27 cellular contexts compared by ENCODE assay signal in genomic region chr4:8547912-8548730, GRCh38. TPM values are rescaled to one million over a fixed set of nuclear protein-coding genes. Genes with fewer than 3 reads are reported as not detected.
DNase-seq lines count a peak whose midpoint lies in the region; ATAC-seq, FAIRE-seq and TF ChIP-seq lines count a peak whose summit lies in the region.
"Had no signal": no experiment of that assay in that cellular context is flagged by ENCODE, and none has a peak within 500 bp of the region (broad histone marks: within the 10 kb centered on the region; RNA-seq: fewer than 3 reads in every experiment).

No MANE protein-coding gene starts in this region.

- intact Hi-C loops in kidney (cut with DNase I) = no loop called here

- H3K36me3 ChIP-seq in SK-N-SH (replicated peaks in 1 of 2; ENCODE audit: control insufficient read depth in 1 of 2, insufficient read depth in 2 of 2, low read length in 1 of 2) (no peaks in the 10 kb centered on the region), kidney (ENCODE audit: control insufficient read depth in 1 of 2, insufficient read depth in 2 of 2, low read length in 2 of 2) (no peaks in the 10 kb centered on the region)
- H3K36me3 ChIP-seq: BE2C, heart left ventricle, pancreas, right lobe of liver, WERI-Rb-1 had no signal

- ATAC-seq in SK-N-SH treated with all-trans-retinoic acid at 6 μM for 48 hours (no peak), GM18517 (IDR thresholded peaks at IDR 0.05; ENCODE audit: unreplicated experiment) (no peak)
- no peak for ATAC-seq in activated T-helper 17 cell treated with anti-CD3 and anti-CD28 coated beads, Interleukin-2, amount 50 U/mL, for 72 hours (replicated peaks)
- no peak for ATAC-seq in activated CD8-positive, alpha-beta T cell treated with anti-CD3 and anti-CD28 coated beads, Interleukin-2, amount 10 ng/mL, durations not matched to agents 7 days and 5 days
- ATAC-seq: heart left ventricle; right lobe of liver; stimulated activated naive B cell treated with anti-CD40 and anti-IgM and Interleukin-4, amounts not matched to agents 10 μg/mL and 1 μg/mL and 100 μg/mL, for 72 hours had no signal

- H2AFZ ChIP-seq in SK-N-SH (ENCODE audit: low read depth) = no peak overlapping the region

- H3F3A ChIP-seq in SK-N-SH (replicated peaks; ENCODE audit: insufficient read depth) = no peaks in the 10 kb centered on the region

- POLR2A ChIA-PET in SK-N-SH (lab: Yijun Ruan, JAX) = no interaction called here
- POLR2A ChIA-PET in activated CD8-positive, alpha-beta T cell treated with anti-CD3 and anti-CD28 coated beads, Interleukin-2, amount 10 ng/mL, durations not matched to agents 7 days and 5 days (lab: Charles Lee) = no interaction called here

- H3K4me1 ChIP-seq in SK-N-SH (ENCODE audit: control insufficient read depth in 1 of 2, insufficient read depth in 2 of 2, low read depth in 1 of 2, low read length in 1 of 2) (no peaks in the 10 kb centered on the region), kidney (ENCODE audit: control insufficient read depth in 1 of 2, insufficient read depth in 1 of 2, low read depth in 1 of 2, low read length in 2 of 2) (no peaks in the 10 kb centered on the region)
- H3K4me1 ChIP-seq: BE2C, heart left ventricle, pancreas, right lobe of liver had no signal

- H3K27ac Mint-ChIP-seq in activated T-helper 17 cell treated with anti-CD3 and anti-CD28 coated beads, Interleukin-2, amount 50 U/mL, for 72 hours = peak overlapping the region; percentile 73
- H3K27ac Mint-ChIP-seq in activated CD8-positive, alpha-beta T cell treated with anti-CD3 and anti-CD28 coated beads, Interleukin-2, amount 10 ng/mL, durations not matched to agents 7 days and 5 days = no peak overlapping the region
- H3K27ac Mint-ChIP-seq: IgD-negative memory B cell; stimulated activated naive B cell treated with anti-CD40 and anti-IgM and Interleukin-4, amounts not matched to agents 10 μg/mL and 1 μg/mL and 100 μg/mL, for 72 hours had no signal

- H3K9me3 Mint-ChIP-seq in activated T-helper 17 cell treated with anti-CD3 and anti-CD28 coated beads, Interleukin-2, amount 50 U/mL, for 72 hours = no peaks in the 10 kb centered on the region
- no peaks in the 10 kb centered on the region for H3K9me3 Mint-ChIP-seq in activated CD8-positive, alpha-beta T cell treated with anti-CD3 and anti-CD28 coated beads, Interleukin-2, amount 10 ng/mL, durations not matched to agents 7 days and 5 days (ENCODE audit: insufficient read depth)

- no peak overlapping the region for H3K4me2 ChIP-seq in SK-N-SH

- no peaks in the 10 kb centered on the region for H3K4me1 Mint-ChIP-seq in activated T-helper 17 cell treated with anti-CD3 and anti-CD28 coated beads, Interleukin-2, amount 50 U/mL, for 72 hours
- no peaks in the 10 kb centered on the region for H3K4me1 Mint-ChIP-seq in activated CD8-positive, alpha-beta T cell treated with anti-CD3 and anti-CD28 coated beads, Interleukin-2, amount 10 ng/mL, durations not matched to agents 7 days and 5 days (ENCODE audit: low read depth)
- H3K4me1 Mint-ChIP-seq: IgD-negative memory B cell; stimulated activated naive B cell treated with anti-CD40 and anti-IgM and Interleukin-4, amounts not matched to agents 10 μg/mL and 1 μg/mL and 100 μg/mL, for 72 hours had no signal

- no peak for TF ChIP-seq EP300 in SK-N-SH (IDR thresholded peaks at IDR 0.05; ENCODE audit: borderline replicate concordance in 1 of 2, low read depth in 1 of 2, low read length in 1 of 2)

- H3K79me2 ChIP-seq in SK-N-SH (ENCODE audit: insufficient read depth) = no peaks in the 10 kb centered on the region

- H3K9me3 ChIP-seq in SK-N-SH (no peaks in the 10 kb centered on the region), kidney (ENCODE audit: control insufficient read depth in 1 of 2, low read length in 2 of 2) (no peaks in the 10 kb centered on the region)
- H3K9me3 ChIP-seq: BE2C, heart left ventricle, pancreas, right lobe of liver had no signal

- H4K20me1 ChIP-seq in SK-N-SH (ENCODE audit: insufficient read depth) = no peaks in the 10 kb centered on the region

- no peaks in the 10 kb centered on the region for H3K27me3 ChIP-seq in SK-N-SH (ENCODE audit: insufficient read depth)
- H3K27me3 ChIP-seq: BE2C, pancreas, right lobe of liver had no signal

- H3K27ac ChIP-seq in SK-N-SH (ENCODE audit: low read depth in 2 of 2, low read length in 1 of 2) = no peak overlapping the region
- H3K27ac ChIP-seq in kidney (ENCODE audit: low read depth in 2 of 2, low read length in 2 of 2) = no peak overlapping the region
- H3K27ac ChIP-seq: heart left ventricle, pancreas, right lobe of liver, WERI-Rb-1 had no signal

- H3K9ac ChIP-seq in SK-N-SH = no peak overlapping the region
- no peak overlapping the region for H3K9ac ChIP-seq in kidney (ENCODE audit: low read length in 2 of 2)

- H3K27me3 Mint-ChIP-seq in activated T-helper 17 cell treated with anti-CD3 and anti-CD28 coated beads, Interleukin-2, amount 50 U/mL, for 72 hours = peaks cover 3% of the 10 kb centered on the region
- H3K27me3 Mint-ChIP-seq in activated CD8-positive, alpha-beta T cell treated with anti-CD3 and anti-CD28 coated beads, Interleukin-2, amount 10 ng/mL, durations not matched to agents 7 days and 5 days (ENCODE audit: low read depth) = no peaks in the 10 kb centered on the region
- H3K27me3 Mint-ChIP-seq: IgD-negative memory B cell had no signal

- H3K4me3 Mint-ChIP-seq in activated T-helper 17 cell treated with anti-CD3 and anti-CD28 coated beads, Interleukin-2, amount 50 U/mL, for 72 hours = no peak overlapping the region
- no peak overlapping the region for H3K4me3 Mint-ChIP-seq in activated CD8-positive, alpha-beta T cell treated with anti-CD3 and anti-CD28 coated beads, Interleukin-2, amount 10 ng/mL, durations not matched to agents 7 days and 5 days
- H3K4me3 Mint-ChIP-seq: IgD-negative memory B cell; stimulated activated naive B cell treated with anti-CD40 and anti-IgM and Interleukin-4, amounts not matched to agents 10 μg/mL and 1 μg/mL and 100 μg/mL, for 72 hours had no signal

- TF ChIP-seq RAD21 in SK-N-SH (IDR thresholded peaks at IDR 0.05; ENCODE audit: low read length) = no peak

- FAIRE-seq in kidney (lab: Jason Lieb, UNC) = no peak
- FAIRE-seq: pancreas had no signal

- no peaks in the 10 kb centered on the region for H3K9me2 ChIP-seq in SK-N-SH

- no peak for TF ChIP-seq CTCF in SK-N-SH (IDR thresholded peaks at IDR 0.05)
- TF ChIP-seq CTCF in kidney (IDR thresholded peaks at IDR 0.05; ENCODE audit: borderline replicate concordance, extremely low read depth, insufficient read depth) = no peak

- DNase-seq in SK-N-SH = peak; percentile 20
- DNase-seq in kidney = peak; percentile 63
- no peak for DNase-seq in NCI-H1092 treated with DMSO at 0.1 percent for 48 hours (lab: John Stamatoyannopoulos, UW)
- DNase-seq in activated CD8-positive, alpha-beta T cell treated with anti-CD3 and anti-CD28 coated beads, Interleukin-2, amount 10 ng/mL, durations not matched to agents 7 days and 5 days = no peak
- DNase-seq in SKM-1 (lab: John Stamatoyannopoulos, UW; ENCODE audit: unreplicated experiment) = no peak
- DNase-seq: activated CD4-positive, alpha-beta T cell treated with anti-CD3 and anti-CD28 coated beads, Interleukin-2, amount 50 U/mL, for 4 hours; activated naive CD4-positive, alpha-beta T cell treated with Interleukin-2 at 50 U/mL for 16 hours; activated T-cell treated with anti-CD3 and anti-CD28 coated beads, Interleukin-2, amount 50 U/mL, for 1 hour; BE2C; cerebellar nuclear complex; GF-D8; HCEC 1CT; NCI-H2029 treated with DMSO at 0.1 percent for 48 hours; NCI-H526 treated with DMSO at 0.1 percent for 48 hours; pancreas; right lobe of liver; SHP77 treated with DMSO at 0.1 percent for 48 hours; stimulated activated naive B cell treated with anti-CD40 and anti-IgM and Interleukin-4, amounts not matched to agents 10 μg/mL and 1 μg/mL and 100 μg/mL, for 72 hours; T-helper 2 cell; WERI-Rb-1 had no signal

- WGBS in SK-N-SH (ENCODE audit: low lambda C conversion rate) = 74% methylated on average over 12 of the region's 16 CpGs

- H3K36me3 Mint-ChIP-seq in activated T-helper 17 cell treated with anti-CD3 and anti-CD28 coated beads, Interleukin-2, amount 50 U/mL, for 72 hours (ENCODE audit: low read depth) = no peaks in the 10 kb centered on the region
- no peaks in the 10 kb centered on the region for H3K36me3 Mint-ChIP-seq in activated CD8-positive, alpha-beta T cell treated with anti-CD3 and anti-CD28 coated beads, Interleukin-2, amount 10 ng/mL, durations not matched to agents 7 days and 5 days (ENCODE audit: low read depth)
- H3K36me3 Mint-ChIP-seq: IgD-negative memory B cell had no signal

- H3K4me3 ChIP-seq in SK-N-SH (ENCODE audit: low read depth in 2 of 2, low read length in 1 of 2) = no peak overlapping the region
- no peak overlapping the region for H3K4me3 ChIP-seq in kidney (ENCODE audit: low read length in 2 of 2)
- H3K4me3 ChIP-seq: heart left ventricle, pancreas, right lobe of liver had no signal

- CTCF ChIA-PET in SK-N-SH (lab: Yijun Ruan, JAX) = interaction anchor here (1.1 kb wide), 2 partner anchors 10 to 16 kb away, joined by 3 read pairs; no protein-coding TSS in a partner anchor
- CTCF ChIA-PET in activated CD8-positive, alpha-beta T cell treated with anti-CD3 and anti-CD28 coated beads, Interleukin-2, amount 10 ng/mL, durations not matched to agents 7 days and 5 days (lab: Charles Lee) = no interaction called here

TF ChIP-seq in SK-N-SH, 30 proteins besides CTCF, POLR2A, EP300 and RAD21 (continues in another document):
- TF ChIP-seq TEAD4 (IDR thresholded peaks at IDR 0.05; ENCODE audit: borderline replicate concordance, insufficient read depth) = no peak

TF ChIP-seq in SK-N-SH treated with all-trans-retinoic acid at 6 μM for 48 hours, 23 proteins besides CTCF, POLR2A, EP300 and RAD21 (continues in another document):
- no peak for TF ChIP-seq PPARA (CRISPR knock-in tag; IDR thresholded peaks at IDR 0.05; ENCODE audit: borderline replicate concordance)

RNA-seq across cellular contexts. Expression of gene GPR78, which starts 32.1 kb away (rescaled TPM):
- polyA plus RNA-seq in SK-N-SH (2012; rRNA removed) = not detected in 2 replicates
- not detected in 2 replicates for polyA plus RNA-seq in SK-N-SH (2012; cell fraction: cytosol; rRNA removed)
- polyA plus RNA-seq in SK-N-SH (2012; cell fraction: nucleus; rRNA removed) = not detected in 2 replicates
- not detected for total RNA-seq in activated T-helper 17 cell treated with anti-CD3 and anti-CD28 coated beads, Interleukin-2, amount 50 U/mL, for 72 hours
- total RNA-seq in kidney = not detected
- polyA plus RNA-seq in kidney (ENCODE audit: insufficient read depth, low read depth, low replicate concordance) = not detected
- not detected for total RNA-seq in activated CD8-positive, alpha-beta T cell treated with anti-CD3 and anti-CD28 coated beads, Interleukin-2, amount 10 ng/mL, durations not matched to agents 7 days and 5 days
- total RNA-seq: lower leg skin, pancreas, right lobe of liver had no signal
- polyA plus RNA-seq: aorta, heart left ventricle, IgD-negative memory B cell had no signal

RNA-seq across cellular contexts. Expression of gene CPZ, which starts 44.4 kb away (rescaled TPM):
- not detected in 2 replicates for polyA plus RNA-seq in SK-N-SH (2012; rRNA removed)
- polyA plus RNA-seq in SK-N-SH (2012; cell fraction: cytosol; rRNA removed) = not detected in 2 replicates
- polyA plus RNA-seq in SK-N-SH (2012; cell fraction: nucleus; rRNA removed) = not detected in 2 replicates
- not detected for total RNA-seq in activated T-helper 17 cell treated with anti-CD3 and anti-CD28 coated beads, Interleukin-2, amount 50 U/mL, for 72 hours
- total RNA-seq in kidney = 2.6 TPM
- 1.2 TPM for polyA plus RNA-seq in kidney (ENCODE audit: insufficient read depth, low read depth, low replicate concordance)
- total RNA-seq in activated CD8-positive, alpha-beta T cell treated with anti-CD3 and anti-CD28 coated beads, Interleukin-2, amount 10 ng/mL, durations not matched to agents 7 days and 5 days = under 1 TPM; 0.21 to 0.23 TPM
- polyA plus RNA-seq: IgD-negative memory B cell had no signal

Comparison
In these comparisons a context has a peak if more than half of its experiments do, and no peak if none do; other contexts are left out.
1. DNase-seq: peak in SK-N-SH (single experiment) and kidney (single experiment); none in NCI-H1092 treated with DMSO at 0.1 percent for 48 hours (single experiment), activated CD8-positive, alpha-beta T cell treated with anti-CD3 and anti-CD28 coated beads, Interleukin-2, amount 10 ng/mL, durations not matched to agents 7 days and 5 days (single experiment) and SKM-1 (single experiment).